Comparison of ENCODE assay signal across 1 cellular context in genomic region chr10:132960071-132960472, GRCh38.
TF ChIP-seq lines count a peak whose summit lies in the region.

No MANE protein-coding gene starts in this region.

TF ChIP-seq in H1, 55 proteins besides CTCF, POLR2A, EP300 and RAD21 (continued from another document):
- TF ChIP-seq MAX (IDR thresholded peaks at IDR 0.05) = no peak
- no peak for TF ChIP-seq TEAD4 (IDR thresholded peaks at IDR 0.05; ENCODE audit: low read depth, low read length)
- TF ChIP-seq SAP30 (IDR thresholded peaks at IDR 0.05; ENCODE audit: insufficient read depth, insufficient replicate concordance, low read length) = no peak
- no peak for TF ChIP-seq NANOG (IDR thresholded peaks at IDR 0.05; ENCODE audit: insufficient read depth, low read depth, low read length, poor library complexity, severe bottlenecking)
- TF ChIP-seq JUND (IDR thresholded peaks at IDR 0.05; ENCODE audit: low read length) = no peak
- no peak for TF ChIP-seq CREB1 (IDR thresholded peaks at IDR 0.05)
- TF ChIP-seq TBP (IDR thresholded peaks at IDR 0.05; ENCODE audit: low read depth, low read length) = no peak
- TF ChIP-seq HDAC6 (IDR thresholded peaks at IDR 0.05; ENCODE audit: low read depth, low read length) = no peak
- TF ChIP-seq POLR2AphosphoS5 (IDR thresholded peaks at IDR 0.05; ENCODE audit: low read depth, low read length) = no peak
- TF ChIP-seq CTBP2 (IDR thresholded peaks at IDR 0.05; ENCODE audit: borderline replicate concordance, insufficient read depth, insufficient read length, low read length) = no peak
